Comparison of ENCODE assay signal across 1 cellular context in the genomic region with DNA sequence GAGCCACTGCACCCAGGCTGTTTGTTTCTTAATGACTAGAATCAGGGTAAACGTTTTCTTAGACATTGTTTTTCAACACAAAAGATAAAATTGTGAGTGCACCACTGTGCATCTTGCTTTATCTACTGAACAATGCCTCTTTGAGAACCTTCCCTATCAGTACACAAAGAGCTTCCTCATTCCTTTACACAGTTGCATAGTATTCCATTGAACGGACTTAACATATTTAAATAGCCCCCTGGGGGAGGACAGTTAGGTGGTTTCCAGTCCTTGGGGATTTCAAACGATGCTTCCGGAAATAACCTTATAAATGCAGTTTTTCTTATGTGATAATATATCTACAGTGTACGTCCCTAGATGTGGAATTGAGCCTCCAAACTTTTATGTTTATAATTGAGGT.
TF ChIP-seq lines count a peak whose summit lies in the region.

No MANE protein-coding gene starts in this region.

TF ChIP-seq in K562, 482 proteins besides CTCF, POLR2A, EP300 and RAD21:
- no peak for TF ChIP-seq BHLHE40 (IDR thresholded peaks at IDR 0.05; ENCODE audit: low read length)
- peak; percentile 23 for TF ChIP-seq ZNF146 (CRISPR knock-in tag; IDR thresholded peaks at IDR 0.05; ENCODE audit: unreplicated experiment)
- peak; percentile 74 for TF ChIP-seq RBM25 (IDR thresholded peaks at IDR 0.05; ENCODE audit: low read depth, low read length, severe bottlenecking)
- no peak for TF ChIP-seq CREB3L1 (IDR thresholded peaks at IDR 0.05; ENCODE audit: borderline replicate concordance, low read depth)
- TF ChIP-seq ZNF277 (CRISPR knock-in tag; IDR thresholded peaks at IDR 0.05; ENCODE audit: borderline replicate concordance), result peak; percentile 77; the same call in 1 of the 2 replicates
